In the genomic region with DNA sequence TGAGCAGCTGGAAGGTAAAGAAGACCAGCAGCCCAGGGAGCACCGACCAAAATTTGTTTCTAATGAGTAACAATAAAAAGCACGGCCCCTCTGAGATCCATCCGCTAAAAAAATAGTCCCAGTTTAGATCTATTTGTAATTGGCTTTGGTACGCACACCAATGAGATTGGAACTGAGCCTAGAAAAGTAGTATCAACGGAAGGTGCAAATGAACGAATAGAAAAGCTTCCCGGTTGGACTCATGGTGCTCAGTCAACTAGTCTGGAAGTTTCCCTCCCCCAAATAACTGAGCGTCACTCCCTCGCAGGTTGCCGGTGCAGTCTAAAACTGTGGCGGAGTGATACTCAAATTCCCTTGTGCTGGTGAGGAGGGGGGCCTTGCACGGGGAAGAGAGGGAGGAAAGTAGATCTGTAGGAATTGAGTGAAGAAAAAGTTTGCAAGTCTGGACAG, we compare ENCODE assay signal across 8 cellular contexts. TPM values are rescaled to one million over a fixed set of nuclear protein-coding genes. Genes with fewer than 3 reads are reported as not detected.
DNase-seq lines count a peak whose midpoint lies in the region; ATAC-seq and TF ChIP-seq lines count a peak whose summit lies in the region.

A gene (plus strand): TSS at position 405 of the 450 bp plus-strand sequence. CDS start 288 bp downstream, outside the sequence.

- H3K4me1 ChIP-seq in BE2C = no peaks in the 10 kb centered on the region
- peaks cover 22% of the 10 kb centered on the region; the same call in 1 of the 2 replicates for H3K4me1 ChIP-seq in HUES64 (ENCODE audit: insufficient read depth, low read length)

- WGBS in HUES64 = 0% methylated on average over 12 of the region's 12 CpGs

- H3K4me1 Mint-ChIP-seq in mesothelial cell of epicardium = peaks cover 61% of the 10 kb centered on the region

- H3K9me3 ChIP-seq in BE2C (no peaks in the 10 kb centered on the region), HUES64 (ENCODE audit: insufficient read depth, low read depth, low read length) (no peaks in the 10 kb centered on the region)

- peak within 1 kb of the TSS; percentile 86 for H3K9ac ChIP-seq in HUES64 (ENCODE audit: low read depth, low read length)

- H3K27ac ChIP-seq in HUES64 (ENCODE audit: low read depth, low read length) = peak within 1 kb of the TSS; percentile 87

- H3K4me3 ChIP-seq in BE2C (ENCODE audit: low read depth, low read length) = peak within 1 kb of the TSS; percentile 24
- peak within 1 kb of the TSS; percentile 94 for H3K4me3 ChIP-seq in HUES64 (ENCODE audit: low read length)

- H3K36me3 Mint-ChIP-seq in mesothelial cell of epicardium = peaks cover 3% of the 10 kb centered on the region

- TF ChIP-seq CTCF in BE2C (IDR thresholded peaks at IDR 0.05; ENCODE audit: low read depth, low read length) (no peak), mesothelial cell of epicardium (IDR thresholded peaks at IDR 0.05; ENCODE audit: unreplicated experiment) (no peak)

- H3K36me3 ChIP-seq in BE2C (no peaks in the 10 kb centered on the region), HUES64 (ENCODE audit: insufficient read depth, low read length) (peaks cover under 1% of the 10 kb centered on the region; the same call in 1 of the 2 replicates)

- H3K27me3 ChIP-seq in BE2C = no peaks in the 10 kb centered on the region; the same call in 1 of the 2 replicates
- peaks cover 9% of the 10 kb centered on the region for H3K27me3 ChIP-seq in HUES64 (ENCODE audit: insufficient read depth, low read length)

- DNase-seq in BE2C (no peak), SKM-1 (lab: John Stamatoyannopoulos, UW; ENCODE audit: unreplicated experiment) (peak; percentile 69), mesothelial cell of epicardium (ENCODE audit: low spot score in 2 of 2, unreplicated experiment in 2 of 2) (peak; percentile 51 to 68), ureter (ENCODE audit: low spot score) (peak; percentile 48), RPMI8226 (no peak)

- peak within 1 kb of the TSS; percentile 98 for H3K4me3 Mint-ChIP-seq in mesothelial cell of epicardium

- peak within 1 kb of the TSS; percentile 96 for H3K27ac Mint-ChIP-seq in mesothelial cell of epicardium

- no peaks in the 10 kb centered on the region for H3K9me3 Mint-ChIP-seq in mesothelial cell of epicardium

- H3K27me3 Mint-ChIP-seq in mesothelial cell of epicardium (ENCODE audit: low read depth) = no peaks in the 10 kb centered on the region

- ATAC-seq in esophagus mucosa (peak; percentile 81), GM21576 (IDR thresholded peaks at IDR 0.05; ENCODE audit: unreplicated experiment) (no peak)

RNA-seq across cellular contexts. Expression of the gene that starts here (rescaled TPM):
- not detected for polyA plus RNA-seq in BE2C (2012; ENCODE audit: insufficient read depth, insufficient read length, low read depth)
- polyA plus RNA-seq in HUES64 (2013, experiment 1 of 2) = 16.3 TPM
- polyA plus RNA-seq in HUES64 (2013, experiment 2 of 2) = 21.7 TPM
- total RNA-seq in esophagus mucosa (18.9 TPM), mesothelial cell of epicardium (389 to 413 TPM (median 413 TPM) in 3 replicates), ureter (94.6 TPM)

Comparison
In these comparisons a context has a peak if more than half of its experiments do, and no peak if none do; other contexts are left out.
1. DNase-seq: peak in SKM-1 (single experiment), mesothelial cell of epicardium (2 of 2) and ureter (single experiment); none in BE2C (single experiment) and RPMI8226 (single experiment).